9 cellular contexts compared by ENCODE assay signal in genomic region chr1:10965621-10966226, GRCh38. TPM values are rescaled to one million over a fixed set of nuclear protein-coding genes. Genes with fewer than 3 reads are reported as not detected.
DNase-seq lines count a peak whose midpoint lies in the region; ATAC-seq and TF ChIP-seq lines count a peak whose summit lies in the region.
"Had no signal": no experiment of that assay in that cellular context is flagged by ENCODE, and none has a peak within 500 bp of the region (broad histone marks: within the 10 kb centered on the region; RNA-seq: fewer than 3 reads in every experiment).

No MANE protein-coding gene starts in this region.

- no peaks in the 10 kb centered on the region for H3K9me3 ChIP-seq in Peyer's patch

- no peak for TF ChIP-seq POLR2A in Peyer's patch (IDR thresholded peaks at IDR 0.05)

- peak; percentile 51 for ATAC-seq in GM19452 (IDR thresholded peaks at IDR 0.05; ENCODE audit: unreplicated experiment)
- ATAC-seq in left ventricle myocardium superior: peak; percentile 23

- H3K36me3 ChIP-seq in Peyer's patch: no peaks in the 10 kb centered on the region

- peak overlapping the region in 2 of 4 donors; percentile 10 to 38 for H3K27ac ChIP-seq in Peyer's patch

- TF ChIP-seq CTCF in Peyer's patch (IDR thresholded peaks at IDR 0.05): no peak

- H3K4me1 ChIP-seq in Peyer's patch: peaks cover 0 to 14% (median 0%) of the 10 kb centered on the region in 4 donors

- intact Hi-C loops in left ventricle myocardium superior (cut with micrococcal nuclease): no loop called here

- no peak overlapping the region for H3K4me3 ChIP-seq in Peyer's patch

- peak; percentile 34 for DNase-seq in AML-193 (lab: John Stamatoyannopoulos, UW)
- DNase-seq in Peyer's patch: peak in 2 of 3 donors; percentile 35 to 67
- DNase-seq in left ventricle myocardium superior: peak; percentile 63
- no peak for DNase-seq in NCI-H748 treated with DMSO at 0.1 percent for 48 hours (lab: John Stamatoyannopoulos, UW)
- DNase-seq in pons (ENCODE audit: low spot score): no peak
- no peak for DNase-seq in NCI-H2196 treated with DMSO at 0.1 percent for 48 hours (lab: John Stamatoyannopoulos, UW; ENCODE audit: unreplicated experiment)
- no peak for DNase-seq in cerebellum (ENCODE audit: low spot score)
- DNase-seq: nephron progenitor cell had no signal

- no peaks in the 10 kb centered on the region for H3K27me3 ChIP-seq in Peyer's patch

RNA-seq across cellular contexts. Expression of gene TARDBP, which starts 46.7 kb away (rescaled TPM):
- total RNA-seq in Peyer's patch (100 to 1,000 TPM; 141 to 313 (median 167) TPM), left ventricle myocardium superior (117 TPM), cerebellum (82.8 TPM)

Comparison
In these comparisons a context has a peak if more than half of its experiments do, and no peak if none do; other contexts are left out.
1. DNase-seq: peak in AML-193 (2 of 2), Peyer's patch (2 of 3) and left ventricle myocardium superior (single experiment); none in NCI-H748 treated with DMSO at 0.1 percent for 48 hours (single experiment), pons (single experiment), NCI-H2196 treated with DMSO at 0.1 percent for 48 hours (single experiment) and cerebellum (single experiment).